ENCODE assay signal across 9 cellular contexts in the genomic region with DNA sequence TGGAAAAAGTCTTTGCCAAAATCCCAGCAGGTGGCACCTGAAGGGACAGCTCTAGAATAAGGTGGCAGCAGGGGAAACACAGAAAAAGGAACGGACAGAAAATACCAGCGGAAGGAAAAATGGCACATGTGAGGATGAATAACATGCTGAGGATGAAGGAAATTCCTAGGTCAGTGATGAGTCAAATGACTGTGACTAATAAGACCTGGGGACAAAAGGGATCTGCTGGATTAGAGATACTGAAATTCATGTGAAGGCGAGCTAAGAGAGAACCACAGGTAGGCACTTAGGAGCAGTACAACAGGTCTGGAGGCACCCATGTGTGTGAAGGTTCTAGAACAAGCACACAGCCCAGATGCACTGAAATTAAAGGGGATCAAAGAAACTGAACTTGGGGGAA.
DNase-seq lines count a peak whose midpoint lies in the region; ATAC-seq and TF ChIP-seq lines count a peak whose summit lies in the region.
"Had no signal": no experiment of that assay in that cellular context is flagged by ENCODE, and none has a peak within 500 bp of the region (broad histone marks: within the 10 kb centered on the region; RNA-seq: fewer than 3 reads in every experiment).

No MANE protein-coding gene starts in this region.

- H3K36me3 ChIP-seq in gastroesophageal sphincter (no peaks in the 10 kb centered on the region), subcutaneous abdominal adipose tissue (ENCODE audit: control insufficient read depth in 5 of 5, insufficient read depth in 5 of 5, low read length in 5 of 5) (no peaks in the 10 kb centered on the region)

- H3K27ac ChIP-seq in gastroesophageal sphincter: peak overlapping the region; percentile 27 to 82 (median 78)
- peak overlapping the region; percentile 69 for H3K27ac ChIP-seq in subcutaneous abdominal adipose tissue (ENCODE audit: low read depth, low read length)

- H3K9me3 ChIP-seq in gastroesophageal sphincter: no peaks in the 10 kb centered on the region
- H3K9me3 ChIP-seq in subcutaneous abdominal adipose tissue (ENCODE audit: control insufficient read depth in 5 of 5, low read length in 5 of 5): no peaks in the 10 kb centered on the region

- no peak for TF ChIP-seq POLR2A in gastroesophageal sphincter (IDR thresholded peaks at IDR 0.05)

- H3K4me1 Mint-ChIP-seq in T-helper 2 cell treated with Interferon-gamma antibody and Interleukin-4, amounts not matched to agents 5 μg/mL and 100 μg/mL, for 36 hours (ENCODE audit: low read depth): peaks cover 78% of the 10 kb centered on the region
- peaks cover 70% of the 10 kb centered on the region for H3K4me1 Mint-ChIP-seq in activated T-helper 1 cell treated with anti-CD3 and anti-CD28 coated beads, Interleukin-12 subunit alpha, Interleukin-12 subunit beta, Interleukin-2, Interleukin-4 antibody, amounts not matched to agents 30 ng/mL and 10 ng/mL and 1 ng/mL, durations not matched to agents 14 hours and 24 hours and 36 hours (ENCODE audit: low read depth)

- DNase-seq in T-helper 2 cell treated with Interferon-gamma antibody and Interleukin-4, amounts not matched to agents 5 μg/mL and 100 μg/mL, for 36 hours (ENCODE audit: low spot score): no peak
- DNase-seq in T-helper 2 cell: no peak
- DNase-seq in activated T-helper 1 cell treated with anti-CD3 and anti-CD28 coated beads, Interleukin-12 subunit alpha, Interleukin-12 subunit beta, Interleukin-2, Interleukin-4 antibody, amounts not matched to agents 30 ng/mL and 10 ng/mL and 1 ng/mL, durations not matched to agents 14 hours and 24 hours and 36 hours (ENCODE audit: low spot score): no peak
- no peak for DNase-seq in posterior vena cava (ENCODE audit: low spot score)
- DNase-seq in SW 1271 (lab: John Stamatoyannopoulos, UW): no peak
- DNase-seq: NCI-H187 had no signal

- no peak overlapping the region for H3K9ac ChIP-seq in subcutaneous abdominal adipose tissue (ENCODE audit: low read length in 5 of 5)

- WGBS in gastroesophageal sphincter (ENCODE audit: low coverage in 1 of 2), 2 donors: 48 to 62% methylated on average over 3 of the region's 3 CpGs

- H3K36me3 Mint-ChIP-seq in T-helper 2 cell treated with Interferon-gamma antibody and Interleukin-4, amounts not matched to agents 5 μg/mL and 100 μg/mL, for 36 hours (ENCODE audit: low read depth): peaks cover 40% of the 10 kb centered on the region
- H3K36me3 Mint-ChIP-seq in activated T-helper 1 cell treated with anti-CD3 and anti-CD28 coated beads, Interleukin-12 subunit alpha, Interleukin-12 subunit beta, Interleukin-2, Interleukin-4 antibody, amounts not matched to agents 30 ng/mL and 10 ng/mL and 1 ng/mL, durations not matched to agents 14 hours and 24 hours and 36 hours (ENCODE audit: low read depth): peaks cover 48% of the 10 kb centered on the region

- intact Hi-C loops in activated T-helper 1 cell treated with anti-CD3 and anti-CD28 coated beads, Interleukin-12 subunit alpha, Interleukin-12 subunit beta, Interleukin-2, Interleukin-4 antibody, amounts not matched to agents 30 ng/mL and 10 ng/mL and 1 ng/mL, durations not matched to agents 14 hours and 24 hours and 36 hours (cut with micrococcal nuclease): loop anchor here (2.0 kb wide), 2 partner anchors 14 to 20 kb away; no protein-coding TSS in a partner anchor
- intact Hi-C loops in posterior vena cava (cut with DNase I): no loop called here

- H3K9me3 Mint-ChIP-seq in T-helper 2 cell treated with Interferon-gamma antibody and Interleukin-4, amounts not matched to agents 5 μg/mL and 100 μg/mL, for 36 hours: no peaks in the 10 kb centered on the region
- no peaks in the 10 kb centered on the region for H3K9me3 Mint-ChIP-seq in activated T-helper 1 cell treated with anti-CD3 and anti-CD28 coated beads, Interleukin-12 subunit alpha, Interleukin-12 subunit beta, Interleukin-2, Interleukin-4 antibody, amounts not matched to agents 30 ng/mL and 10 ng/mL and 1 ng/mL, durations not matched to agents 14 hours and 24 hours and 36 hours

- H3K27me3 ChIP-seq in gastroesophageal sphincter: no peaks in the 10 kb centered on the region
- no peaks in the 10 kb centered on the region for H3K27me3 ChIP-seq in subcutaneous abdominal adipose tissue (ENCODE audit: control insufficient read depth in 5 of 5, insufficient read depth in 4 of 5, low read length in 5 of 5)

- no peaks in the 10 kb centered on the region for H3K27me3 Mint-ChIP-seq in T-helper 2 cell treated with Interferon-gamma antibody and Interleukin-4, amounts not matched to agents 5 μg/mL and 100 μg/mL, for 36 hours (ENCODE audit: low read depth)
- peaks cover 2% of the 10 kb centered on the region for H3K27me3 Mint-ChIP-seq in activated T-helper 1 cell treated with anti-CD3 and anti-CD28 coated beads, Interleukin-12 subunit alpha, Interleukin-12 subunit beta, Interleukin-2, Interleukin-4 antibody, amounts not matched to agents 30 ng/mL and 10 ng/mL and 1 ng/mL, durations not matched to agents 14 hours and 24 hours and 36 hours (ENCODE audit: insufficient read depth)

- TF ChIP-seq EP300 in gastroesophageal sphincter (IDR thresholded peaks at IDR 0.05): no peak

- ATAC-seq in gastroesophageal sphincter (no peak), GM19452 (IDR thresholded peaks at IDR 0.05; ENCODE audit: unreplicated experiment) (no peak)

- peak overlapping the region; percentile 12 for H3K27ac Mint-ChIP-seq in T-helper 2 cell treated with Interferon-gamma antibody and Interleukin-4, amounts not matched to agents 5 μg/mL and 100 μg/mL, for 36 hours
- H3K27ac Mint-ChIP-seq in activated T-helper 1 cell treated with anti-CD3 and anti-CD28 coated beads, Interleukin-12 subunit alpha, Interleukin-12 subunit beta, Interleukin-2, Interleukin-4 antibody, amounts not matched to agents 30 ng/mL and 10 ng/mL and 1 ng/mL, durations not matched to agents 14 hours and 24 hours and 36 hours: peak overlapping the region; percentile 66

- H3K4me3 ChIP-seq in gastroesophageal sphincter (no peak overlapping the region), subcutaneous abdominal adipose tissue (ENCODE audit: low read depth in 1 of 5, low read length in 5 of 5) (no peak overlapping the region)

- no peak for TF ChIP-seq CTCF in gastroesophageal sphincter (IDR thresholded peaks at IDR 0.05)

- H3K4me1 ChIP-seq in gastroesophageal sphincter: peaks cover 31 to 95% (median 35%) of the 10 kb centered on the region in 3 donors
- H3K4me1 ChIP-seq in subcutaneous abdominal adipose tissue (ENCODE audit: control insufficient read depth in 5 of 5, insufficient read depth in 5 of 5, low read length in 5 of 5): peaks cover 4 to 38% (median 32%) of the 10 kb centered on the region in 5 donors

- H3K4me3 Mint-ChIP-seq in T-helper 2 cell treated with Interferon-gamma antibody and Interleukin-4, amounts not matched to agents 5 μg/mL and 100 μg/mL, for 36 hours: peak overlapping the region; percentile 10
- H3K4me3 Mint-ChIP-seq in activated T-helper 1 cell treated with anti-CD3 and anti-CD28 coated beads, Interleukin-12 subunit alpha, Interleukin-12 subunit beta, Interleukin-2, Interleukin-4 antibody, amounts not matched to agents 30 ng/mL and 10 ng/mL and 1 ng/mL, durations not matched to agents 14 hours and 24 hours and 36 hours: peak overlapping the region; percentile 27
